33 cellular contexts compared by ENCODE assay signal in the genomic region with DNA sequence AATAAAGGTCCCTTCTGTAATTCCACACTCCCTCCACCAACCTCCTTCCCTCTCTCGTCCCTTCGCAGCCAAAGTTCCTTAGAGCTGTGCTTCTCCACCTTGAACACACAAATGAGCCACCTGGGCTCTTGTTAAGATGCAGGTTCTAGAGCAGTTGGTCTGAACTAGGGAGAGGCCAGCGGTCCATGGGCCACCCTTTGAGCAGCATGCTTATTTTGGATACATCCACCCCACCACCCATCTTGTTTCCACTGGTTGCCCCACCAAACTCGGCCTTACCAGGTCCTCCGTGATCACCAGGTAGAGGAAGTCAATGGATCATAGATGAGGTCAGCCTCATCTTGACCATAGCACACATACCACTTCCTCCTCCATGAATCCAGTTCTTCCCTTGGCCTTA. TPM values are rescaled to one million over a fixed set of nuclear protein-coding genes. Genes with fewer than 3 reads are reported as not detected.
"Had no signal": no experiment of that assay in that cellular context is flagged by ENCODE, and none has a peak within 500 bp of the region (broad histone marks: within the 10 kb centered on the region; RNA-seq: fewer than 3 reads in every experiment).

No MANE protein-coding gene starts in this region.

- H3K4me1 Mint-ChIP-seq: immature natural killer cell; mesothelial cell of epicardium; natural killer cell; stimulated activated naive CD8-positive, alpha-beta T cell treated with anti-CD3 and anti-CD28 coated beads, Interleukin-15, amount 100 ng/mL, for 72 hours had no signal

- H3K27me3 Mint-ChIP-seq: stimulated activated naive CD8-positive, alpha-beta T cell treated with anti-CD3 and anti-CD28 coated beads, Interleukin-15, amount 100 ng/mL, for 72 hours had no signal

- H3K27ac ChIP-seq: heart left ventricle, lower lobe of right lung, pancreas, psoas muscle, right lobe of liver, tibial nerve, upper lobe of left lung, vagina had no signal

- ATAC-seq: heart left ventricle; lower lobe of right lung; natural killer cell; pancreas; psoas muscle; right lobe of liver; stimulated activated memory B cell treated with anti-CD40 and anti-IgM and Interleukin-4, amounts not matched to agents 10 μg/mL and 1 μg/mL and 100 μg/mL, for 72 hours; stimulated activated naive CD8-positive, alpha-beta T cell treated with anti-CD3 and anti-CD28 coated beads, Interleukin-15, amount 100 ng/mL, for 72 hours had no signal

- H3K36me3 ChIP-seq: heart left ventricle, lower lobe of right lung, pancreas, right lobe of liver, tibial nerve, upper lobe of left lung, vagina had no signal

- DNase-seq: heart left ventricle; hypothalamus; immature natural killer cell; lower lobe of right lung; mammary epithelial cell; mesenchymal stem cell; naive B cell; natural killer cell; nucleus accumbens; pancreas; posterior cingulate gyrus; psoas muscle; right lobe of liver; stimulated activated CD4-positive, alpha-beta T cell treated with anti-CD3 and anti-CD28 coated beads, Interleukin-1b, Interleukin-23, amount 100 ng/mL, for 48 hours; stimulated activated CD4-positive, alpha-beta T cell treated with anti-CD3 and anti-CD28 coated beads, Interleukin-2, amount 100 ng/mL, for 48 hours; stimulated activated CD4-positive, alpha-beta T cell treated with anti-CD3 and anti-CD28 coated beads, Interleukin-4, amount 100 ng/mL, for 4 hours; stimulated activated CD8-positive, alpha-beta memory T cell treated with anti-CD3 and anti-CD28 coated beads, Interleukin-4, amount 100 ng/mL, for 48 hours; stimulated activated naive CD4-positive, alpha-beta T cell treated with Interleukin-2 at 50 U/mL for 16 hours; stimulated activated naive CD8-positive, alpha-beta T cell treated with anti-CD3 and anti-CD28 coated beads, Interleukin-15, amount 100 ng/mL, for 72 hours; substantia nigra; upper lobe of left lung had no signal

- H3K4me3 ChIP-seq: heart left ventricle, lower lobe of right lung, pancreas, psoas muscle, right lobe of liver, smooth muscle cell, tibial nerve, upper lobe of left lung, vagina had no signal

- H3K9me3 ChIP-seq: heart left ventricle, lower lobe of right lung, pancreas, psoas muscle, right lobe of liver, tibial nerve, upper lobe of left lung, vagina had no signal

- H3K27ac Mint-ChIP-seq: immature natural killer cell; mesothelial cell of epicardium; natural killer cell; stimulated activated memory B cell treated with anti-CD40 and anti-IgM and Interleukin-4, amounts not matched to agents 10 μg/mL and 1 μg/mL and 100 μg/mL, for 72 hours had no signal

- H3K4me1 ChIP-seq: heart left ventricle, lower lobe of right lung, pancreas, psoas muscle, right lobe of liver, tibial nerve, upper lobe of left lung, vagina had no signal

- H3K27me3 ChIP-seq: pancreas, right lobe of liver, tibial nerve, upper lobe of left lung, vagina had no signal

- H3K4me3 Mint-ChIP-seq: immature natural killer cell; mesothelial cell of epicardium; naive B cell; natural killer cell; stimulated activated memory B cell treated with anti-CD40 and anti-IgM and Interleukin-4, amounts not matched to agents 10 μg/mL and 1 μg/mL and 100 μg/mL, for 72 hours; stimulated activated naive CD8-positive, alpha-beta T cell treated with anti-CD3 and anti-CD28 coated beads, Interleukin-15, amount 100 ng/mL, for 72 hours had no signal

- H3K9me3 Mint-ChIP-seq: immature natural killer cell; mesothelial cell of epicardium; natural killer cell; stimulated activated memory B cell treated with anti-CD40 and anti-IgM and Interleukin-4, amounts not matched to agents 10 μg/mL and 1 μg/mL and 100 μg/mL, for 72 hours; stimulated activated naive CD8-positive, alpha-beta T cell treated with anti-CD3 and anti-CD28 coated beads, Interleukin-15, amount 100 ng/mL, for 72 hours had no signal

- H3K36me3 Mint-ChIP-seq: immature natural killer cell; mesothelial cell of epicardium; naive B cell; natural killer cell; stimulated activated memory B cell treated with anti-CD40 and anti-IgM and Interleukin-4, amounts not matched to agents 10 μg/mL and 1 μg/mL and 100 μg/mL, for 72 hours had no signal

RNA-seq across cellular contexts. Expression of gene BPIFA2, which starts 7.3 kb away (rescaled TPM):
- total RNA-seq: heart left ventricle, kidney epithelial cell, liver, lower lobe of right lung, mammary epithelial cell, mesothelial cell of epicardium, mononuclear cell, natural killer cell, osteoblast, pancreas, psoas muscle, right lobe of liver, skeletal muscle tissue, smooth muscle cell, temporal lobe, upper lobe of left lung, urinary bladder, vagina had no signal

RNA-seq across cellular contexts. Expression of gene BPIFA3, which starts 56.5 kb away (rescaled TPM):
- total RNA-seq: heart left ventricle, kidney epithelial cell, liver, lower lobe of right lung, mammary epithelial cell, mesothelial cell of epicardium, mononuclear cell, natural killer cell, osteoblast, pancreas, psoas muscle, right lobe of liver, skeletal muscle tissue, smooth muscle cell, temporal lobe, tibial nerve, upper lobe of left lung, urinary bladder, vagina had no signal
